In the genomic region with DNA sequence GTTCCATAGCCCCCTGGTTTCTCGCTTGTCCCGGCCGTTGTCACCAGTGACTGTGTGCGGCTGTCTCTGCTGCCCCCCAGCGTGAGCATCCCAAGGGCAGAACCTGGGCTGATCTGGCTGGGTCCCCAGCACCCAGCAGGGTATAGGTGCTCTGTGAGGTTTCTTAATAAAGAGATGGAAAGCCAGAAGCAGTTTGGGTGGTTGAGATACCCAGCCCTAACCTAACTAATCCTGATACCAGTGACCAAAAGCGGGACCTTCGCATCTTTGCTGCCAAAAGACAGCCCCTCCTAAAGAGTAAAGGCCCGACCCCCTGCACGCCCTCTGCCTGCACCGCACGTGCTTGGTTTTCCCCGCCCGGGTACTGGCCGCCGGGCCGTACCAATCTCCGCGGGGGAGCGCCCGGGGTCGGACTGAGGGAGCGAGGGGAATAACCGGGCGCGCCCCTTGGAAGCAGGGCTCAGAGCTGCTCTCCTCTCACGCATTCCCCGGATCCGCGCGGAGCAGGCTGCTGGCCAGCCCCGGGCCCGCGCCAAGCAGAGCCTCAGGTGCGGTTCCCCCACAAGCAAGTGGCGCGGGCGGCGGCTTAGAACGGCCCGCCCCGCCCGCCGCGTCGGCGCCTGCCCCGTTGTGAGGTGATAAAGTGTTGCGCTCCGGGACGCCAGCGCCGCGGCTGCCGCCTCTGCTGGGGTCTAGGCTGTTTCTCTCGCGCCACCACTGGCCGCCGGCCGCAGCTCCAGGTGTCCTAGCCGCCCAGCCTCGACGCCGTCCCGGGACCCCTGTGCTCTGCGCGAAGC, we compare ENCODE assay signal across 8 cellular contexts. TPM values are rescaled to one million over a fixed set of nuclear protein-coding genes. Genes with fewer than 3 reads are reported as not detected.
DNase-seq lines count a peak whose midpoint lies in the region; ATAC-seq and TF ChIP-seq lines count a peak whose summit lies in the region.

A gene with protein sequence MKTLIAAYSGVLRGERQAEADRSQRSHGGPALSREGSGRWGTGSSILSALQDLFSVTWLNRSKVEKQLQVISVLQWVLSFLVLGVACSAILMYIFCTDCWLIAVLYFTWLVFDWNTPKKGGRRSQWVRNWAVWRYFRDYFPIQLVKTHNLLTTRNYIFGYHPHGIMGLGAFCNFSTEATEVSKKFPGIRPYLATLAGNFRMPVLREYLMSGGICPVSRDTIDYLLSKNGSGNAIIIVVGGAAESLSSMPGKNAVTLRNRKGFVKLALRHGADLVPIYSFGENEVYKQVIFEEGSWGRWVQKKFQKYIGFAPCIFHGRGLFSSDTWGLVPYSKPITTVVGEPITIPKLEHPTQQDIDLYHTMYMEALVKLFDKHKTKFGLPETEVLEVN (plus strand): TSS at position 667 of the 797 bp plus-strand sequence. CDS start 214 bp downstream, outside the sequence.

- DNase-seq in AG08395 (ENCODE audit: low spot score): peak; percentile 73
- peak; percentile 85 for DNase-seq in NCI-H2227 treated with DMSO at 0.1 percent for 48 hours (lab: John Stamatoyannopoulos, UW)
- DNase-seq in activated B cell treated with CpG ODN at 0.5 μM for 24 hours: peak; percentile 84
- DNase-seq in caudate nucleus (lab: John Stamatoyannopoulos, UW): peak in 47 of 61 donors; percentile 9 to 85 (median 61)
- peak; percentile 46 for DNase-seq in kidney glomerular epithelial cell (lab: John Stamatoyannopoulos, UW)
- DNase-seq in stimulated activated CD4-positive, alpha-beta T cell treated with anti-CD3 and anti-CD28 coated beads, Interleukin-1b, Interleukin-23, amount 100 ng/mL, for 48 hours: peak; percentile 67

- no peaks in the 10 kb centered on the region for H3K9me3 Mint-ChIP-seq in activated B cell treated with CpG ODN at 0.5 μM for 24 hours

- no peak within 1 kb of the TSS for H3K27ac ChIP-seq in caudate nucleus (ENCODE audit: low read depth, low read length)

- POLR2A ChIA-PET in activated B cell treated with CpG ODN at 0.5 μM for 24 hours (lab: Charles Lee): interaction anchor here (1.0 kb wide), 1 partner anchor 9 kb away, joined by 3 read pairs; no protein-coding TSS in a partner anchor

- CTCF ChIA-PET in activated B cell treated with CpG ODN at 0.5 μM for 24 hours (lab: Charles Lee): no interaction called here

- H3K4me3 Mint-ChIP-seq in activated B cell treated with CpG ODN at 0.5 μM for 24 hours: peak within 1 kb of the TSS; percentile 83

- H3K27me3 Mint-ChIP-seq in activated B cell treated with CpG ODN at 0.5 μM for 24 hours: no peaks in the 10 kb centered on the region

- no peak for TF ChIP-seq CTCF in activated B cell treated with CpG ODN at 0.5 μM for 24 hours (IDR thresholded peaks at IDR 0.05)

- H3K36me3 Mint-ChIP-seq in activated B cell treated with CpG ODN at 0.5 μM for 24 hours (ENCODE audit: low read depth): no peaks in the 10 kb centered on the region

- peak within 1 kb of the TSS; percentile 87 for H3K27ac Mint-ChIP-seq in activated B cell treated with CpG ODN at 0.5 μM for 24 hours

- intact Hi-C loops in activated B cell treated with CpG ODN at 0.5 μM for 24 hours (cut with micrococcal nuclease): loop anchor here (1.0 kb wide), 6 partner anchors 45 to 677 kb away; a partner anchor contains a TSS

- ATAC-seq in GM19023 (IDR thresholded peaks at IDR 0.05; ENCODE audit: unreplicated experiment): peak; percentile 80
- peak; percentile 58 for ATAC-seq in HG03196 (IDR thresholded peaks at IDR 0.05; ENCODE audit: unreplicated experiment)
- ATAC-seq in activated B cell treated with CpG ODN at 0.5 μM for 24 hours (ENCODE audit: low read depth): peak; percentile 76

- peaks cover 56% of the 10 kb centered on the region for H3K4me1 Mint-ChIP-seq in activated B cell treated with CpG ODN at 0.5 μM for 24 hours

RNA-seq across cellular contexts. Expression of the gene that starts here (rescaled TPM):
- 6.9 and 7.9 TPM in 2 replicates for total RNA-seq in activated B cell treated with CpG ODN at 0.5 μM for 24 hours
